ENCODE assay signal across 12 cellular contexts in the genomic region with DNA sequence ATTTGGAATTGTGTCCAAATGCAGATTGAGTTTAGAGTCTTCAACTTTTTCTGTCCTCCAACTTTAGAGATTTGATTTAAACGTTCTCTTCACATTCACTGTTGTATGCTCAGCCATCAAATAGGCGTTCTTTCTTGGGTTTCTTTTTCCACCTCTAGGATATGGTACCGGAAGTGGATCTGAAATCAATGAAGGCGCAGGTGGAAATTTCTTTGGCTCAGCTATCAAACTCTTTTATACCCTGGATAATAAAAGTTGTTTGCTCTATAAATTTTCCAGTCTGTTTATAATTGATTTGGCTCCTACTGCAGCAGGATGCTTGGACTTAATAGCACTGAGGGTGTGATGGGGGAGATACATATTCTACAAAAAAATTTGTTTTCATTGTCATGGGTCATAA. TPM values are rescaled to one million over a fixed set of nuclear protein-coding genes. Genes with fewer than 3 reads are reported as not detected.
DNase-seq lines count a peak whose midpoint lies in the region; ATAC-seq, FAIRE-seq and TF ChIP-seq lines count a peak whose summit lies in the region.
"Had no signal": no experiment of that assay in that cellular context is flagged by ENCODE, and none has a peak within 500 bp of the region (broad histone marks: within the 10 kb centered on the region; RNA-seq: fewer than 3 reads in every experiment).

No MANE protein-coding gene starts in this region.

- no peak for TF ChIP-seq POLR2A in suprapubic skin (IDR thresholded peaks at IDR 0.05)

- no peak for ATAC-seq in activated CD8-positive, alpha-beta T cell treated with anti-CD3 and anti-CD28 coated beads, Interleukin-2, amount 10 ng/mL, durations not matched to agents 7 days and 5 days
- ATAC-seq: sciatic nerve had no signal

- peaks cover 51% of the 10 kb centered on the region for H3K4me1 Mint-ChIP-seq in activated naive CD4-positive, alpha-beta T cell treated with anti-CD3 and anti-CD28 coated beads, Interleukin-2, amount 10 ng/mL, durations not matched to agents 7 days and 5 days
- H3K4me1 Mint-ChIP-seq in activated CD8-positive, alpha-beta T cell treated with anti-CD3 and anti-CD28 coated beads, Interleukin-2, amount 10 ng/mL, durations not matched to agents 7 days and 5 days (ENCODE audit: low read depth) = peaks cover 40% of the 10 kb centered on the region

- H2BK120ac ChIP-seq in neuronal stem cell (ENCODE audit: low read depth, low read length) = no peak overlapping the region

- no peak overlapping the region for H2AK5ac ChIP-seq in neuronal stem cell (ENCODE audit: low read depth, low read length)

- H3K9ac ChIP-seq in keratinocyte (ENCODE audit: control insufficient read depth, extremely low read depth, insufficient read depth, low read length) = no peak overlapping the region
- H3K9ac ChIP-seq in neuronal stem cell (ENCODE audit: low read depth, low read length, poor library complexity) = no peak overlapping the region

- CTCF ChIA-PET in activated naive CD4-positive, alpha-beta T cell treated with anti-CD3 and anti-CD28 coated beads, Interleukin-2, amount 10 ng/mL, durations not matched to agents 7 days and 5 days (lab: Charles Lee) = no interaction called here
- CTCF ChIA-PET in activated CD8-positive, alpha-beta T cell treated with anti-CD3 and anti-CD28 coated beads, Interleukin-2, amount 10 ng/mL, durations not matched to agents 7 days and 5 days (lab: Charles Lee) = interaction anchor here (1.4 kb wide), 1 partner anchor 95 kb away, joined by 4 read pairs; no protein-coding TSS in a partner anchor

- peaks cover 6% of the 10 kb centered on the region for H4K20me1 ChIP-seq in keratinocyte (ENCODE audit: control insufficient read depth, extremely low read depth, insufficient read depth, low read length)

- H3K27me3 ChIP-seq in keratinocyte (ENCODE audit: control insufficient read depth, extremely low read depth, insufficient read depth, low read length) (no peaks in the 10 kb centered on the region), suprapubic skin (no peaks in the 10 kb centered on the region), neuronal stem cell (ENCODE audit: control insufficient read depth in 3 of 3, insufficient read depth in 3 of 3, low read depth in 1 of 3, low read length in 3 of 3) (peaks cover 0 to 4% (median 2%) of the 10 kb centered on the region in 3 experiments)
- H3K27me3 ChIP-seq: testis had no signal

- FAIRE-seq in keratinocyte (lab: Jason Lieb, UNC) = no peak
- FAIRE-seq: GM19239 had no signal

- H3K23ac ChIP-seq in neuronal stem cell (ENCODE audit: low read depth, low read length, poor library complexity) = no peak overlapping the region

- peaks cover 1% of the 10 kb centered on the region for H3K9me3 Mint-ChIP-seq in activated naive CD4-positive, alpha-beta T cell treated with anti-CD3 and anti-CD28 coated beads, Interleukin-2, amount 10 ng/mL, durations not matched to agents 7 days and 5 days
- H3K9me3 Mint-ChIP-seq in activated CD8-positive, alpha-beta T cell treated with anti-CD3 and anti-CD28 coated beads, Interleukin-2, amount 10 ng/mL, durations not matched to agents 7 days and 5 days (ENCODE audit: insufficient read depth) = peaks cover 2% of the 10 kb centered on the region

- no peak overlapping the region for H4K91ac ChIP-seq in neuronal stem cell (ENCODE audit: low read depth, low read length, poor library complexity)

- H2BK5ac ChIP-seq in neuronal stem cell (ENCODE audit: low read length) = no peak overlapping the region

- H3K4me3 ChIP-seq in keratinocyte (ENCODE audit: control insufficient read depth in 2 of 3, extremely low read depth in 1 of 3, insufficient read depth in 2 of 3, low read depth in 1 of 3, low read length in 3 of 3) (peak overlapping the region; percentile 2 to 99 (median 97)), suprapubic skin (peak overlapping the region; percentile 98), neuronal stem cell (ENCODE audit: low read length in 2 of 2) (no peak overlapping the region)

- no peak for DNase-seq in activated naive CD4-positive, alpha-beta T cell treated with anti-CD3 and anti-CD28 coated beads, Interleukin-2, amount 10 ng/mL, durations not matched to agents 7 days and 5 days
- DNase-seq in activated naive CD4-positive, alpha-beta T cell treated with anti-CD3 and anti-CD28 coated beads, Interleukin-2, amount 50 U/mL, for 16 hours = no peak
- no peak for DNase-seq in activated CD8-positive, alpha-beta T cell treated with anti-CD3 and anti-CD28 coated beads, Interleukin-2, amount 10 ng/mL, durations not matched to agents 7 days and 5 days
- DNase-seq in keratinocyte (ENCODE audit: low read depth, low spot score) = no peak
- no peak for DNase-seq in suprapubic skin (ENCODE audit: low spot score in 2 of 2)
- no peak for DNase-seq in neuronal stem cell (ENCODE audit: low spot score)
- no peak for DNase-seq in 8988T
- no peak for DNase-seq in KG1 (lab: John Stamatoyannopoulos, UW)
- DNase-seq: NCI-H446 treated with DMSO at 0.1 percent for 48 hours, testis had no signal

- no peak overlapping the region for H4K8ac ChIP-seq in neuronal stem cell (ENCODE audit: low read depth, low read length)

- no peaks in the 10 kb centered on the region for H3K9me1 ChIP-seq in keratinocyte (ENCODE audit: control insufficient read depth, extremely low read depth, insufficient read depth, low read length)

- H2AFZ ChIP-seq in keratinocyte (ENCODE audit: control insufficient read depth, low read length) = no peak overlapping the region
- H2AFZ ChIP-seq in neuronal stem cell (ENCODE audit: low read length) = no peak overlapping the region

- no peak overlapping the region for H3K14ac ChIP-seq in neuronal stem cell (ENCODE audit: low read length)

- no peaks in the 10 kb centered on the region for H3K36me3 ChIP-seq in keratinocyte (ENCODE audit: control insufficient read depth in 2 of 2, extremely low read depth in 1 of 2, insufficient read depth in 2 of 2, low read length in 2 of 2)
- no peaks in the 10 kb centered on the region for H3K36me3 ChIP-seq in suprapubic skin
- H3K36me3 ChIP-seq in neuronal stem cell (replicated peaks in 1 of 2; ENCODE audit: control insufficient read depth in 2 of 2, insufficient read depth in 2 of 2, low read length in 2 of 2) = peaks cover 0 to 11% of the 10 kb centered on the region in 2 donors

- WGBS in suprapubic skin = 74% methylated on average over 4 of the region's 4 CpGs
- WGBS in neuronal stem cell (ENCODE audit: extremely low coverage in 2 of 2, insufficient read length in 2 of 2, insufficient replicate concordance in 1 of 2), 2 donors = no CpG with 5 or more reads among the region's 4 CpGs

- H3K4me3 Mint-ChIP-seq in activated naive CD4-positive, alpha-beta T cell treated with anti-CD3 and anti-CD28 coated beads, Interleukin-2, amount 10 ng/mL, durations not matched to agents 7 days and 5 days = peak overlapping the region; percentile 75
- peak overlapping the region; percentile 81 for H3K4me3 Mint-ChIP-seq in activated CD8-positive, alpha-beta T cell treated with anti-CD3 and anti-CD28 coated beads, Interleukin-2, amount 10 ng/mL, durations not matched to agents 7 days and 5 days

- H3K4ac ChIP-seq in neuronal stem cell (ENCODE audit: low read length) = no peak overlapping the region

- H3K9me3 ChIP-seq in keratinocyte (ENCODE audit: control insufficient read depth, low read depth, low read length) (no peaks in the 10 kb centered on the region), suprapubic skin (no peaks in the 10 kb centered on the region), neuronal stem cell (replicated peaks in 1 of 2; ENCODE audit: control insufficient read depth in 2 of 2, insufficient read depth in 1 of 2, low read depth in 1 of 2, low read length in 2 of 2) (no peaks in the 10 kb centered on the region)
- H3K9me3 ChIP-seq: testis had no signal

- H3K27ac Mint-ChIP-seq in activated naive CD4-positive, alpha-beta T cell treated with anti-CD3 and anti-CD28 coated beads, Interleukin-2, amount 10 ng/mL, durations not matched to agents 7 days and 5 days = peak overlapping the region; percentile 69
- H3K27ac Mint-ChIP-seq in activated CD8-positive, alpha-beta T cell treated with anti-CD3 and anti-CD28 coated beads, Interleukin-2, amount 10 ng/mL, durations not matched to agents 7 days and 5 days = peak overlapping the region; percentile 32

- peaks cover 66% of the 10 kb centered on the region for H3K79me2 ChIP-seq in keratinocyte (ENCODE audit: control insufficient read depth, insufficient read depth, low read length)

- H3K4me1 ChIP-seq in keratinocyte (ENCODE audit: control insufficient read depth, extremely low read depth, insufficient read depth, low read length) (peaks cover 28% of the 10 kb centered on the region), suprapubic skin (peaks cover 34% of the 10 kb centered on the region), neuronal stem cell (ENCODE audit: control insufficient read depth in 2 of 2, insufficient read depth in 1 of 2, low read depth in 1 of 2, low read length in 2 of 2) (peaks cover 3 to 5% of the 10 kb centered on the region in 2 donors)

- peak overlapping the region; percentile 87 for H3K4me2 ChIP-seq in keratinocyte (ENCODE audit: control insufficient read depth, extremely low read depth, insufficient read depth, low read depth, low read length)
- no peak overlapping the region for H3K4me2 ChIP-seq in neuronal stem cell (ENCODE audit: insufficient read depth, low read length, poor library complexity, severe bottlenecking)

- H3K27me3 Mint-ChIP-seq in activated naive CD4-positive, alpha-beta T cell treated with anti-CD3 and anti-CD28 coated beads, Interleukin-2, amount 10 ng/mL, durations not matched to agents 7 days and 5 days = no peaks in the 10 kb centered on the region
- no peaks in the 10 kb centered on the region for H3K27me3 Mint-ChIP-seq in activated CD8-positive, alpha-beta T cell treated with anti-CD3 and anti-CD28 coated beads, Interleukin-2, amount 10 ng/mL, durations not matched to agents 7 days and 5 days (ENCODE audit: low read depth)

- POLR2A ChIA-PET in activated CD8-positive, alpha-beta T cell treated with anti-CD3 and anti-CD28 coated beads, Interleukin-2, amount 10 ng/mL, durations not matched to agents 7 days and 5 days (lab: Charles Lee) = no interaction called here

- TF ChIP-seq CTCF in keratinocyte (optimal IDR thresholded peaks at IDR 0.05 in 1 of 3, IDR thresholded peaks at IDR 0.05 in 1 of 3, conservative IDR thresholded peaks at IDR 0.05 in 1 of 3; ENCODE audit: extremely low read depth in 1 of 3, insufficient read depth in 2 of 3, low read length in 3 of 3) = no peak
- TF ChIP-seq CTCF in suprapubic skin (IDR thresholded peaks at IDR 0.05) = no peak

- no peak overlapping the region for H3K18ac ChIP-seq in neuronal stem cell (ENCODE audit: low read length)

- dilution Hi-C loops in keratinocyte (cut with MboI; ENCODE audit: extremely low pct_ligation_motif_present, low sequenced_read_pairs) = no loop called here

- H2BK12ac ChIP-seq in neuronal stem cell (ENCODE audit: low read length) = no peak overlapping the region

- H3K79me1 ChIP-seq in neuronal stem cell (ENCODE audit: low read depth, low read length) = peaks cover 3% of the 10 kb centered on the region

- H3K36me3 Mint-ChIP-seq in activated naive CD4-positive, alpha-beta T cell treated with anti-CD3 and anti-CD28 coated beads, Interleukin-2, amount 10 ng/mL, durations not matched to agents 7 days and 5 days = peaks cover 19% of the 10 kb centered on the region
- H3K36me3 Mint-ChIP-seq in activated CD8-positive, alpha-beta T cell treated with anti-CD3 and anti-CD28 coated beads, Interleukin-2, amount 10 ng/mL, durations not matched to agents 7 days and 5 days (ENCODE audit: low read depth) = peaks cover 31% of the 10 kb centered on the region

- no peak overlapping the region for H2BK15ac ChIP-seq in neuronal stem cell (ENCODE audit: low read length)

- TF ChIP-seq EP300 in suprapubic skin (IDR thresholded peaks at IDR 0.05) = no peak

- H3K27ac ChIP-seq in keratinocyte (ENCODE audit: control insufficient read depth, insufficient read depth, low read length) (no peak overlapping the region), suprapubic skin (no peak overlapping the region), neuronal stem cell (replicated peaks; ENCODE audit: low read length) (no peak overlapping the region)
- H3K27ac ChIP-seq: testis had no signal

RNA-seq across cellular contexts. Expression of a gene that starts 1.6 kb away (rescaled TPM):
- 10 to 100 TPM; 22.0 to 23.1 TPM for total RNA-seq in activated CD8-positive, alpha-beta T cell treated with anti-CD3 and anti-CD28 coated beads, Interleukin-2, amount 10 ng/mL, durations not matched to agents 7 days and 5 days
- polyA plus RNA-seq in keratinocyte = 22.8 to 31.0 TPM (median 24.0 TPM) in 3 replicates
- 18.2 TPM for polyA plus RNA-seq in keratinocyte (2011; ENCODE audit: low read depth)
- 10.4 and 18.9 TPM in 2 replicates for polyA plus RNA-seq in keratinocyte (2011; cell fraction: cytosol; rRNA removed)
- 34.2 and 41.7 TPM in 2 replicates for polyA plus RNA-seq in keratinocyte (2011; cell fraction: nucleus; rRNA removed)
- polyA plus RNA-seq in keratinocyte (2012; ENCODE audit: low replicate concordance) = 14.7 and 19.2 TPM in 2 replicates
- polyA minus RNA-seq in keratinocyte = 5.0 to 32.4 TPM (median 19.9 TPM) in 3 replicates
- polyA minus RNA-seq in keratinocyte (2011; cell fraction: cytosol; rRNA and poly(A)+ RNA removed) = 13.4 TPM
- 31.8 and 48.5 TPM in 2 replicates for polyA minus RNA-seq in keratinocyte (2011; cell fraction: nucleus; rRNA and poly(A)+ RNA removed)
- total RNA-seq in suprapubic skin = 10 to 100 TPM; 23.8 to 70.5 (median 31.7) TPM
- polyA plus RNA-seq in neuronal stem cell (2013, experiment 1 of 2) = 11.3 TPM
- polyA plus RNA-seq in neuronal stem cell (2013, experiment 2 of 2) = 9.8 TPM

RNA-seq across cellular contexts. Expression of a gene that starts 48.2 kb away (rescaled TPM):
- 10 to 100 TPM; 19.0 to 19.7 TPM for total RNA-seq in activated CD8-positive, alpha-beta T cell treated with anti-CD3 and anti-CD28 coated beads, Interleukin-2, amount 10 ng/mL, durations not matched to agents 7 days and 5 days
- 21.4 to 26.8 TPM (median 24.5 TPM) in 3 replicates for polyA plus RNA-seq in keratinocyte
- 20.1 TPM for polyA plus RNA-seq in keratinocyte (2011; ENCODE audit: low read depth)
- polyA plus RNA-seq in keratinocyte (2011; cell fraction: cytosol; rRNA removed) = 18.5 and 29.4 TPM in 2 replicates
- polyA plus RNA-seq in keratinocyte (2011; cell fraction: nucleus; rRNA removed) = 20.8 and 21.6 TPM in 2 replicates
- polyA plus RNA-seq in keratinocyte (2012; ENCODE audit: low replicate concordance) = 10.6 and 19.4 TPM in 2 replicates
- 26.0 to 49.0 TPM (median 46.0 TPM) in 3 replicates for polyA minus RNA-seq in keratinocyte
- 19.0 TPM for polyA minus RNA-seq in keratinocyte (2011; cell fraction: cytosol; rRNA and poly(A)+ RNA removed)
- polyA minus RNA-seq in keratinocyte (2011; cell fraction: nucleus; rRNA and poly(A)+ RNA removed) = 11.8 and 33.2 TPM in 2 replicates
- total RNA-seq in suprapubic skin = 10 to 100 TPM in 3 of 4 donors, 1 to 10 TPM in 1; 9.9 to 20.3 (median 16.1) TPM
- 8.0 TPM for polyA plus RNA-seq in neuronal stem cell (2013, experiment 1 of 2)
- polyA plus RNA-seq in neuronal stem cell (2013, experiment 2 of 2) = 9.0 TPM

Comparison
In these comparisons a context has a peak if more than half of its experiments do, and no peak if none do; other contexts are left out.
1. H3K4me3 ChIP-seq: peak in keratinocyte (3 of 3) and suprapubic skin (single experiment); none in neuronal stem cell (0 of 2).